ENCODE assay signal across 22 cellular contexts in the genomic region with DNA sequence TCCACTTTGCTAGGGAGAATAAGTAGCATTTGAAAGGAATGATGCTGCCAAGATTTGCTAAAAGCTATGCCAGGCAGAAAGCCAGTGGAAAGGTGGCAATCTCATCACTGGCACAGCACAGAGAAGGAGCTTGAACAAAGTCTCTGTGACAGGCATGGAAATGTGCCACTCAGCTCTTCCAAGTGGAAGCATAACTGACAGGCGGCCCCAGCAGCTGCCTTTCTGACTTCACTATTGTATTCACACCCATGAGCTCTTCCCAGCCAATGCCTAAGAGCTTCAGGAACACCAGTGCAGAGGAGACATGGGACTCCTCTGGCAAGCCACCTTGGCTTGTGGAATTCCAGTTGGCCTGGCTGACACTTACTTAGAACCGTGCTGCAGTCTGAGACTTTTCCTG.
"Had no signal": no experiment of that assay in that cellular context is flagged by ENCODE, and none has a peak within 500 bp of the region (broad histone marks: within the 10 kb centered on the region; RNA-seq: fewer than 3 reads in every experiment).

No MANE protein-coding gene starts in this region.

- H3K27me3 ChIP-seq: hepatocyte, neural progenitor cell, neutrophil, spleen, suprapubic skin, tibial artery, upper lobe of right lung had no signal

- H3K36me3 ChIP-seq: left ventricle myocardium inferior, neural progenitor cell, neutrophil, prostate gland, spleen, suprapubic skin, thoracic aorta, tibial artery, upper lobe of right lung had no signal

- H3K9ac ChIP-seq: neural progenitor cell, parathyroid adenoma had no signal

- H3K4me3 ChIP-seq: hepatocyte, left ventricle myocardium inferior, lung, neural progenitor cell, prostate gland, spleen, suprapubic skin, thoracic aorta, tibial artery, upper lobe of right lung had no signal

- FAIRE-seq: small intestine, urothelium cell line had no signal

- H3K4me1 ChIP-seq: left ventricle myocardium inferior, neural progenitor cell, parathyroid adenoma, prostate gland, spleen, suprapubic skin, tibial artery, upper lobe of right lung had no signal

- H3K27ac ChIP-seq: hepatocyte, left ventricle myocardium inferior, neural progenitor cell, neutrophil, parathyroid adenoma, prostate gland, spleen, suprapubic skin, thoracic aorta, tibial artery, upper lobe of right lung had no signal

- H2AFZ ChIP-seq: hepatocyte, neural progenitor cell, parathyroid adenoma had no signal

- H3K4me2 ChIP-seq: hepatocyte, neural progenitor cell had no signal

- H3K79me2 ChIP-seq: hepatocyte, parathyroid adenoma had no signal

- DNase-seq: islet precursor cell; left ventricle myocardium inferior; naive thymus-derived CD8-positive, alpha-beta T cell; occipital lobe; retina; right cardiac atrium; small intestine; spleen; stimulated activated CD4-positive, alpha-beta T cell treated with anti-CD3 and anti-CD28 coated beads, Interleukin-4, amount 100 ng/mL, for 24 hours; stimulated activated naive CD4-positive, alpha-beta T cell; tibial artery; trophoblast cell; upper lobe of right lung had no signal

- H3K9me3 ChIP-seq: left ventricle myocardium inferior, neutrophil, prostate gland, spleen, suprapubic skin, thoracic aorta, tibial artery, upper lobe of right lung had no signal
